8 cellular contexts compared by ENCODE assay signal in the genomic region with DNA sequence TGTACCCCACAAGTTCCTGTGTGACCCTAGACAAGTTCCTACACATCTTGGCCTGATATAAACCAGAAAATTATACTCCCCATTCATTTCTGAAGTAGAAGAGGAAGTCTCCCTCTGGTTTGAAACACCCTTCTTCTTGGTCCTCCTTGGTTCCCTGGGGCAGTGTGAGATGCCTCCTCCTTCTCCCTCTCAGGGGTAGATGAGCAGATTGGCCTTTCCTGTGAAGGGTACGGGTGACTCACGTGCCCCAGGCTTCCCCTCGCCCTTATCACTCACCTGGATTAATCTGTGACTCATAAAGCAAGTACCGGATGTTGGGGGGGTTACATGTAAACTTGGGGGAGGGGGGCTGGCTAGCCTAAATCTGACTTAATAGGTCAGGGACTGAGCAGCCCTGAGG. TPM values are rescaled to one million over a fixed set of nuclear protein-coding genes. Genes with fewer than 3 reads are reported as not detected.
DNase-seq lines count a peak whose midpoint lies in the region; ATAC-seq, FAIRE-seq and TF ChIP-seq lines count a peak whose summit lies in the region.

No MANE protein-coding gene starts in this region.

- H3K4me1 ChIP-seq in A549: peaks cover 21% of the 10 kb centered on the region
- no peaks in the 10 kb centered on the region for H3K4me1 ChIP-seq in adrenal gland (replicated peaks in 1 of 2)

- peak; percentile 23 to 40; a peak in 1 of 6 replicates for ATAC-seq in A549
- ATAC-seq in HG02870 (IDR thresholded peaks at IDR 0.05; ENCODE audit: unreplicated experiment): peak; percentile 41

- peaks cover 0 to 26% of the 10 kb centered on the region in 2 donors for H3K36me3 ChIP-seq in adrenal gland (replicated peaks in 1 of 2)

- TF ChIP-seq CTCF in A549 (IDR thresholded peaks at IDR 0.05) (no peak), adrenal gland (IDR thresholded peaks at IDR 0.05) (no peak)

- no peaks in the 10 kb centered on the region for H3K9me3 Mint-ChIP-seq in activated CD4-positive, alpha-beta memory T cell treated with anti-CD3 and anti-CD28 coated beads for 36 hours

- peak overlapping the region; percentile 55 for H3K4me2 ChIP-seq in A549

- WGBS in A549 (ENCODE audit: missing lambda C conversion rate): 0% methylated on average over 2 of the region's 4 CpGs
- whole genome bisulfite sequencing in adrenal gland, 4 donors: 21 to 32% (median 24%) methylated on average over 4 of the region's 4 CpGs

- FAIRE-seq in A549 (lab: Jason Lieb, UNC): no peak

- peak overlapping the region; percentile 13 for H3K4me3 Mint-ChIP-seq in activated CD4-positive, alpha-beta memory T cell treated with anti-CD3 and anti-CD28 coated beads for 36 hours

- H3K4me1 Mint-ChIP-seq in activated CD4-positive, alpha-beta memory T cell treated with anti-CD3 and anti-CD28 coated beads for 36 hours (ENCODE audit: low read depth): peaks cover 58% of the 10 kb centered on the region

- H3K27me3 Mint-ChIP-seq in activated CD4-positive, alpha-beta memory T cell treated with anti-CD3 and anti-CD28 coated beads for 36 hours: no peaks in the 10 kb centered on the region

- POLR2A ChIA-PET in A549 (lab: Yijun Ruan, JAX): interaction anchor here (1.5 kb wide), 1 partner anchor 15 kb away, joined by 4 read pairs; the partner anchor contains the start of gene NOL6
- POLR2A ChIA-PET in activated CD4-positive, alpha-beta memory T cell treated with anti-CD3 and anti-CD28 coated beads for 36 hours (lab: Charles Lee): interaction anchor here (0.7 to 1.5 kb wide), 4 partner anchors 12 to 51 kb away, joined by 3 to 5 read pairs (median 4); no protein-coding TSS in a partner anchor

- TF ChIP-seq EP300 in A549 (IDR thresholded peaks at IDR 0.05): peak in 1 of 2 experiments; percentile 38; a peak in 1 of 5 replicates

- H3K9me3 ChIP-seq in A549 (no peaks in the 10 kb centered on the region), adrenal gland (replicated peaks in 1 of 3) (no peaks in the 10 kb centered on the region)

- peak overlapping the region; percentile 50 to 74 for H3K27ac ChIP-seq in A549
- H3K27ac ChIP-seq in adrenal gland: no peak overlapping the region

- peak overlapping the region; percentile 89 for H3K27ac Mint-ChIP-seq in activated CD4-positive, alpha-beta memory T cell treated with anti-CD3 and anti-CD28 coated beads for 36 hours

- TF ChIP-seq POLR2A in A549 (IDR thresholded peaks at IDR 0.05; ENCODE audit: low read length) (no peak), adrenal gland (IDR thresholded peaks at IDR 0.05) (no peak)

- TF ChIP-seq RAD21 in A549 (conservative IDR thresholded peaks at IDR 0.05 in 1 of 2, IDR thresholded peaks at IDR 0.05 in 1 of 2): no peak

- H3K4me3 ChIP-seq in A549: no peak overlapping the region
- H3K4me3 ChIP-seq in adrenal gland: no peak overlapping the region

- intact Hi-C loops in activated CD4-positive, alpha-beta memory T cell treated with anti-CD3 and anti-CD28 coated beads for 36 hours (cut with micrococcal nuclease): loop anchor here (1.0 kb wide), 3 partner anchors 12 to 168 kb away; partner anchors contain the start of gene NFX1
- intact Hi-C loops in adrenal gland (cut with DNase I): loop anchor here (5.0 to 10.0 kb wide), 2 partner anchors 41 to 84 kb away; no protein-coding TSS in a partner anchor

- no peaks in the 10 kb centered on the region for H3K27me3 ChIP-seq in adrenal gland

- H3K36me3 Mint-ChIP-seq in activated CD4-positive, alpha-beta memory T cell treated with anti-CD3 and anti-CD28 coated beads for 36 hours: peaks cover 4% of the 10 kb centered on the region

- DNase-seq in A549 (ENCODE audit: low read depth in 1 of 2, low spot score in 1 of 2): peak; percentile 55 to 73
- DNase-seq in activated CD4-positive, alpha-beta memory T cell treated with anti-CD3 and anti-CD28 coated beads for 36 hours: peak; percentile 84
- DNase-seq in glomerular visceral epithelial cell (ENCODE audit: extremely low spot score): peak; percentile 54
- DNase-seq in ureter (ENCODE audit: low spot score): peak; percentile 72
- no peak for DNase-seq in NCI-H1105 (lab: John Stamatoyannopoulos, UW)
- no peak for DNase-seq in SIG-M5 treated with dmso at 0.1 percent for 504 hours (lab: John Stamatoyannopoulos, UW; ENCODE audit: unreplicated experiment)
- no peak for DNase-seq in adrenal gland

- CTCF ChIA-PET in A549 (lab: Yijun Ruan, JAX): interaction anchor here (1.2 to 41.9 kb wide), 7 partner anchors 8 to 171 kb away, joined by 4 to 834 read pairs (median 177); partner anchors contain the start of genes AQP3, AQP7 and NOL6
- CTCF ChIA-PET in activated CD4-positive, alpha-beta memory T cell treated with anti-CD3 and anti-CD28 coated beads for 36 hours (lab: Charles Lee): interaction anchor here (2.2 to 22.0 kb wide), 4 partner anchors 7 to 83 kb away, joined by 7 to 386 read pairs (median 206); partner anchors contain the start of genes AQP3 and NOL6

TF ChIP-seq in A549, 52 proteins besides CTCF, POLR2A, EP300 and RAD21:
- TF ChIP-seq HMGXB4 (CRISPR knock-in tag; IDR thresholded peaks at IDR 0.05; ENCODE audit: borderline replicate concordance) (no peak), NR3C1 (IDR thresholded peaks at IDR 0.05) (no peak), POLR2AphosphoS2 (conservative IDR thresholded peaks at IDR 0.05; ENCODE audit: low read length) (no peak), HDAC2 (IDR thresholded peaks at IDR 0.05) (no peak), JUN (IDR thresholded peaks at IDR 0.05) (0 out of 5 replicates have a peak, but pooled peaks of 1 of the 2 experiments have one; percentile 29), JUNB (IDR thresholded peaks at IDR 0.05) (peak; percentile 40; the same call in 1 of the 2 replicates), RCOR1 (IDR thresholded peaks at IDR 0.05; ENCODE audit: low read depth, low read length) (no peak), CHD2 (IDR thresholded peaks at IDR 0.05; ENCODE audit: low read length, partially characterized antibody) (no peak), RFX5 (IDR thresholded peaks at IDR 0.05) (no peak), FOSL2 (IDR thresholded peaks at IDR 0.05) (peak; percentile 55; the same call in 1 of the 2 replicates), FOSL2 (CRISPR knock-in tag; IDR thresholded peaks at IDR 0.05) (peak; percentile 75)

RNA-seq across cellular contexts. Expression of gene AQP3, which starts 11.1 kb away (rescaled TPM):
- polyA plus RNA-seq in A549 (2011; rRNA removed) (18.8 and 21.7 TPM in 2 replicates), A549 (2017; fragmentation: RNase III; extraction: RNeasy Plus Mini Kit Qiagen cat#74134 plus additional on column Dnase treatment) (5.4 to 7.2 TPM (median 6.2 TPM) in 3 replicates), adrenal gland (1 to 10 TPM in 1 of 3 donors, under 1 TPM in 2; 0.88 to 2.5 (median 0.94) TPM)
- polyA plus RNA-seq in A549 (2012; cell fraction: cytosol; rRNA removed): 5.7 and 8.1 TPM in 2 replicates
- polyA plus RNA-seq in A549 (2012; cell fraction: nucleus; rRNA removed): 7.2 and 8.9 TPM in 2 replicates
- polyA minus RNA-seq in A549 (2011; rRNA and poly(A)+ RNA removed): 18.5 and 20.7 TPM in 2 replicates
- 10 to 100 TPM; 19.4 to 20.2 TPM for total RNA-seq in activated CD4-positive, alpha-beta memory T cell treated with anti-CD3 and anti-CD28 coated beads for 36 hours
- total RNA-seq in ureter (203 TPM), adrenal gland (10 to 100 TPM in 2 of 8 donors, 1 to 10 TPM in 6; 1.2 to 11.5 (median 2.4) TPM)

RNA-seq across cellular contexts. Expression of gene NOL6, which starts 15.3 kb away (rescaled TPM):
- polyA plus RNA-seq in A549 (2011; rRNA removed) (49.5 and 56.6 TPM in 2 replicates), A549 (2017; fragmentation: RNase III; extraction: RNeasy Plus Mini Kit Qiagen cat#74134 plus additional on column Dnase treatment) (52.0 to 56.2 TPM (median 52.8 TPM) in 3 replicates), adrenal gland (10 to 100 TPM; 36.9 to 45.1 (median 44.0) TPM)
- 61.8 and 73.6 TPM in 2 replicates for polyA plus RNA-seq in A549 (2012; cell fraction: cytosol; rRNA removed)
- polyA plus RNA-seq in A549 (2012; cell fraction: nucleus; rRNA removed): 106 and 132 TPM in 2 replicates
- polyA minus RNA-seq in A549 (2011; rRNA and poly(A)+ RNA removed): 74.8 and 80.7 TPM in 2 replicates
- 10 to 100 TPM; 38.1 to 39.7 TPM for total RNA-seq in activated CD4-positive, alpha-beta memory T cell treated with anti-CD3 and anti-CD28 coated beads for 36 hours
- total RNA-seq in ureter (83.5 TPM), adrenal gland (10 to 100 TPM; 17.5 to 45.7 (median 25.4) TPM)

RNA-seq across cellular contexts. Expression of gene AQP7, which starts 56.1 kb away (rescaled TPM):
- 1.1 and 1.2 TPM in 2 replicates for polyA plus RNA-seq in A549 (2011; rRNA removed)
- polyA plus RNA-seq in A549 (2012; cell fraction: cytosol; rRNA removed): 0.32 and 0.39 TPM in 2 replicates
- polyA plus RNA-seq in A549 (2012; cell fraction: nucleus; rRNA removed): 1.4 and 1.6 TPM in 2 replicates
- polyA plus RNA-seq in A549 (2017; fragmentation: RNase III; extraction: RNeasy Plus Mini Kit Qiagen cat#74134 plus additional on column Dnase treatment): 0.39 to 0.69 TPM (median 0.61 TPM) in 3 replicates
- 2.4 and 4.0 TPM in 2 replicates for polyA minus RNA-seq in A549 (2011; rRNA and poly(A)+ RNA removed)
- under 1 TPM; 0.12 to 0.36 TPM for total RNA-seq in activated CD4-positive, alpha-beta memory T cell treated with anti-CD3 and anti-CD28 coated beads for 36 hours
- 8.3 TPM for total RNA-seq in ureter
- 1 to 10 TPM in 5 of 8 donors, under 1 TPM in 1, not detected in 2; 0.99 to 4.5 (median 2.4) TPM for total RNA-seq in adrenal gland
- 10 to 100 TPM in 1 of 3 donors, 1 to 10 TPM in 1, under 1 TPM in 1; 0.51 to 32.5 (median 3.5) TPM for polyA plus RNA-seq in adrenal gland

Comparison
In these comparisons a context has a peak if more than half of its experiments do, and no peak if none do; other contexts are left out.
1. DNase-seq: peak in A549 (2 of 2), activated CD4-positive, alpha-beta memory T cell treated with anti-CD3 and anti-CD28 coated beads for 36 hours (single experiment), glomerular visceral epithelial cell (single experiment) and ureter (single experiment); none in NCI-H1105 (single experiment), SIG-M5 treated with dmso at 0.1 percent for 504 hours (single experiment) and adrenal gland (0 of 7).
2. H3K27ac ChIP-seq: peak in A549 (2 of 2); none in adrenal gland (0 of 5).